21 cellular contexts compared by ENCODE assay signal in genomic region chr10:12188656-12189055, GRCh38.
"Had no signal": no experiment of that assay in that cellular context is flagged by ENCODE, and none has a peak within 500 bp of the region (broad histone marks: within the 10 kb centered on the region; RNA-seq: fewer than 3 reads in every experiment).

No MANE protein-coding gene starts in this region.

- H3K9me3 ChIP-seq: gastroesophageal sphincter, mucosa of descending colon, spleen, thoracic aorta had no signal

- H3K4me2 ChIP-seq: hepatocyte had no signal

- H3K27me3 ChIP-seq: gastroesophageal sphincter, hepatocyte, spleen had no signal

- H2AFZ ChIP-seq: hepatocyte had no signal

- DNase-seq: activated CD4-positive, alpha-beta T cell treated with anti-CD3 and anti-CD28 coated beads for 48 hours; activated CD4-positive, alpha-beta T cell treated with anti-CD3 and anti-CD28 coated beads, Interleukin-2, amount 50 U/mL, for 48 hours; activated effector memory CD4-positive, alpha-beta T cell treated with anti-CD3 and anti-CD28 coated beads, Interleukin-2, amount 50 U/mL, for 16 hours; activated naive CD4-positive, alpha-beta T cell treated with anti-CD3 and anti-CD28 coated beads for 36 hours; amygdala; caudate nucleus; cortex of kidney; effector memory CD8-positive, alpha-beta T cell; islet precursor cell; left ventricle myocardium superior; mucosa of descending colon; posterior cingulate gyrus; right cardiac atrium; spleen; stimulated activated naive CD8-positive, alpha-beta T cell treated with anti-CD3 and anti-CD28 coated beads, Interleukin-15, Interleukin-2, amounts not matched to agents 100 U/mL and 50 U/mL, for 24 hours had no signal

- H3K27ac Mint-ChIP-seq: activated naive CD4-positive, alpha-beta T cell treated with anti-CD3 and anti-CD28 coated beads for 36 hours had no signal

- H3K4me3 ChIP-seq: gastroesophageal sphincter, hepatocyte, mucosa of descending colon, spleen, thoracic aorta had no signal

- H3K4me3 Mint-ChIP-seq: activated naive CD4-positive, alpha-beta T cell treated with anti-CD3 and anti-CD28 coated beads for 36 hours; effector memory CD8-positive, alpha-beta T cell; natural killer cell treated with Interleukin-12 subunit alpha and Interleukin-12 subunit beta and Interleukin-15 and Interleukin-18, amount 100 ng/mL, for 72 hours had no signal

- ATAC-seq: activated CD4-positive, CD25-positive, alpha-beta regulatory T cell treated with anti-CD3 and anti-CD28 coated beads, Interleukin-2, amount 50 U/mL, for 24 hours; effector memory CD8-positive, alpha-beta T cell; gastroesophageal sphincter; left ventricle myocardium superior; mucosa of descending colon; natural killer cell treated with Interleukin-12 subunit alpha and Interleukin-12 subunit beta and Interleukin-15 and Interleukin-18, amount 100 ng/mL, for 72 hours; right cardiac atrium; stimulated activated naive CD8-positive, alpha-beta T cell treated with anti-CD3 and anti-CD28 coated beads, Interleukin-15, Interleukin-2, amounts not matched to agents 100 U/mL and 50 U/mL, for 24 hours had no signal

- H3K9me3 Mint-ChIP-seq: activated naive CD4-positive, alpha-beta T cell treated with anti-CD3 and anti-CD28 coated beads for 36 hours; effector memory CD8-positive, alpha-beta T cell; natural killer cell treated with Interleukin-12 subunit alpha and Interleukin-12 subunit beta and Interleukin-15 and Interleukin-18, amount 100 ng/mL, for 72 hours had no signal

- H3K27me3 Mint-ChIP-seq: effector memory CD8-positive, alpha-beta T cell; natural killer cell treated with Interleukin-12 subunit alpha and Interleukin-12 subunit beta and Interleukin-15 and Interleukin-18, amount 100 ng/mL, for 72 hours had no signal

- H3K27ac ChIP-seq: gastroesophageal sphincter, hepatocyte, spleen, VCaP had no signal
